In genomic region chr17:83053021-83053778, GRCh38 we compare ENCODE assay signal across 8 cellular contexts. TPM values are rescaled to one million over a fixed set of nuclear protein-coding genes. Genes with fewer than 3 reads are reported as not detected.
DNase-seq lines count a peak whose midpoint lies in the region; ATAC-seq and TF ChIP-seq lines count a peak whose summit lies in the region.

No MANE protein-coding gene starts in this region.

- peaks cover 56% of the 10 kb centered on the region for H3K4me1 ChIP-seq in BLaER1
- H3K4me1 ChIP-seq in Peyer's patch: peaks cover 0 to 16% (median 7%) of the 10 kb centered on the region in 4 donors
- peaks cover 27 to 58% (median 30%) of the 10 kb centered on the region in 3 donors for H3K4me1 ChIP-seq in esophagus squamous epithelium

- in situ Hi-C loops in KBM-7 (cut with MboI; ENCODE audit: low pct_unique_long_range_greater_than_20kb, low sequenced_read_pairs): no loop called here

- H3K27me3 ChIP-seq in BLaER1 (no peaks in the 10 kb centered on the region), Peyer's patch (no peaks in the 10 kb centered on the region), esophagus squamous epithelium (peaks cover 0 to 10% (median 0%) of the 10 kb centered on the region in 4 donors)

- no peak overlapping the region for H3K9ac ChIP-seq in BLaER1

- no peaks in the 10 kb centered on the region for H3K36me3 ChIP-seq in BLaER1
- H3K36me3 ChIP-seq in Peyer's patch: no peaks in the 10 kb centered on the region
- no peaks in the 10 kb centered on the region for H3K36me3 ChIP-seq in esophagus squamous epithelium

- H3K27ac ChIP-seq in BLaER1 (peak overlapping the region; percentile 80; the same call in 1 of the 2 replicates), Peyer's patch (peak overlapping the region; percentile 7 to 59 (median 40)), esophagus squamous epithelium (peak overlapping the region; percentile 37 to 91 (median 76))

- WGBS in esophagus squamous epithelium, 2 donors: 24 to 48% methylated on average over 3 to 4 of the region's 16 CpGs

- ATAC-seq in HG03571 (IDR thresholded peaks at IDR 0.05; ENCODE audit: unreplicated experiment): no peak

- intact Hi-C loops in esophagus squamous epithelium (cut with DNase I) (no loop called here), posterior vena cava (cut with DNase I) (no loop called here)

- peak overlapping the region; percentile 45 for H3K4me2 ChIP-seq in BLaER1

- no peaks in the 10 kb centered on the region for H4K20me1 ChIP-seq in BLaER1

- H3K4me3 ChIP-seq in BLaER1: no peak overlapping the region
- H3K4me3 ChIP-seq in Peyer's patch: no peak overlapping the region
- H3K4me3 ChIP-seq in esophagus squamous epithelium: no peak overlapping the region

- peaks cover 4% of the 10 kb centered on the region for H3K9me3 ChIP-seq in BLaER1
- H3K9me3 ChIP-seq in Peyer's patch: no peaks in the 10 kb centered on the region
- H3K9me3 ChIP-seq in esophagus squamous epithelium: no peaks in the 10 kb centered on the region

- TF ChIP-seq CTCF in Peyer's patch (IDR thresholded peaks at IDR 0.05) (no peak), esophagus squamous epithelium (IDR thresholded peaks at IDR 0.05) (no peak)

- DNase-seq in Peyer's patch (peak in 2 of 3 donors; percentile 48 to 52), esophagus squamous epithelium (lab: John Stamatoyannopoulos, UW) (no peak), posterior vena cava (ENCODE audit: low spot score) (peak; percentile 80), KBM-7 (no peak), GM03348 (ENCODE audit: low spot score) (no peak), iPS-NIHi11 (ENCODE audit: low spot score) (no peak)

- no peak for TF ChIP-seq POLR2A in Peyer's patch (IDR thresholded peaks at IDR 0.05)
- no peak for TF ChIP-seq POLR2A in esophagus squamous epithelium (IDR thresholded peaks at IDR 0.05)

RNA-seq across cellular contexts. Expression of gene METRNL, which starts 26.2 kb away (rescaled TPM):
- total RNA-seq in Peyer's patch (100 to 1,000 TPM in 3 of 4 donors, 10 to 100 TPM in 1; 73.4 to 170 (median 117) TPM), esophagus squamous epithelium (100 to 1,000 TPM in 1 of 4 donors, 10 to 100 TPM in 3; 80.3 to 137 (median 87.7) TPM), posterior vena cava (100 to 1,000 TPM in 1 of 2 donors, 10 to 100 TPM in 1; 80.5 to 101 TPM)

Comparison
In these comparisons a context has a peak if more than half of its experiments do, and no peak if none do; other contexts are left out.
1. DNase-seq: peak in Peyer's patch (2 of 3) and posterior vena cava (single experiment); none in esophagus squamous epithelium (single experiment), KBM-7 (single experiment), GM03348 (single experiment) and iPS-NIHi11 (single experiment).
2. Peak in every context shown above with its lines, with median percentiles within 50 percentile points of each other: H3K27ac ChIP-seq.